20 cellular contexts compared by ENCODE assay signal in the genomic region with DNA sequence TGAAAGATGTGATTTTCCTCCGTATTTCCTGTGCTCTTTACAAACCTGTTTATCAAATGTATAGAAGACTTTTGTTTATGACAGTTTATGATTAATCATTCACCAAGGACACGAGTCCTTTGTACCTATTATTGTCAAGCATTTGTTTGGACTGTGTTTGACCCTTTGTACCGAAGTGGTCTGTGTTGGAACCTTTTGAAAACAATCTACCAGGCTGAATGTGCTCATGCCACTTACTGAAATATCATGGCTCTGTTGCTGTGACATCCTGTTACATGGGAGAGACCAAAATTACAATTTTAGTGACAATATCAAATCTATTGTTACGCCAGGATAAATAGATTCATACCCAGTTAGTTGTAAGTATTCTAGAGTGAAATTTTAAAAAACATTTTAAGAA.
"Had no signal": no experiment of that assay in that cellular context is flagged by ENCODE, and none has a peak within 500 bp of the region (broad histone marks: within the 10 kb centered on the region; RNA-seq: fewer than 3 reads in every experiment).

No MANE protein-coding gene starts in this region.

- DNase-seq: activated CD4-positive, alpha-beta T cell treated with anti-CD3 and anti-CD28 coated beads, Interleukin-2, amount 10 ng/mL, durations not matched to agents 7 days and 5 days; activated CD4-positive, CD25-positive, alpha-beta regulatory T cell treated with anti-CD3 and anti-CD28 coated beads, Interleukin-2, amount 50 U/mL, for 72 hours; activated gamma-delta T cell treated with Interleukin-2 at 50 U/mL for 16 hours; activated T-cell treated with anti-CD3 and anti-CD28 coated beads, Interleukin-2, amount 50 U/mL, for 1 hour; anterior cingulate cortex; body of pancreas; heart left ventricle; islet precursor cell; left cardiac atrium; stimulated activated CD4-positive, alpha-beta T cell treated with anti-CD3 and anti-CD28 coated beads, Interleukin-12 subunit alpha, Interleukin-12 subunit beta, amount 100 ng/mL, for 4 hours; stimulated activated CD4-positive, alpha-beta T cell treated with anti-CD3 and anti-CD28 coated beads, Interleukin-4, amount 100 ng/mL, for 4 hours; stimulated activated naive CD8-positive, alpha-beta T cell treated with anti-CD3 and anti-CD28 coated beads, Interleukin-15, Interleukin-2, amounts not matched to agents 100 U/mL and 50 U/mL, for 24 hours; thyroid gland had no signal

- H3K4me1 ChIP-seq: body of pancreas, heart left ventricle, prostate gland, right atrium auricular region, thyroid gland had no signal

- H3K4me3 ChIP-seq: body of pancreas, cardiac muscle cell, heart left ventricle, lung, prostate gland, right atrium auricular region, thyroid gland had no signal

- H3K27me3 ChIP-seq: body of pancreas, cardiac muscle cell, right atrium auricular region, thyroid gland had no signal

- H3K9me3 ChIP-seq: body of pancreas, heart left ventricle, prostate gland, right atrium auricular region, thyroid gland had no signal

- ATAC-seq: body of pancreas; heart left ventricle; left cardiac atrium; natural killer cell treated with Interleukin-12 subunit alpha and Interleukin-12 subunit beta and Interleukin-15 and Interleukin-18, amount 100 ng/mL, for 72 hours; stimulated activated naive CD8-positive, alpha-beta T cell treated with anti-CD3 and anti-CD28 coated beads, Interleukin-15, Interleukin-2, amounts not matched to agents 100 U/mL and 50 U/mL, for 24 hours had no signal

- H3K27ac ChIP-seq: body of pancreas, cardiac muscle cell, epithelial cell of prostate, heart left ventricle, prostate gland, right atrium auricular region, thyroid gland, VCaP had no signal

- H3K36me3 ChIP-seq: cardiac muscle cell, heart left ventricle, prostate gland, right atrium auricular region, thyroid gland had no signal
